In the genomic region with DNA sequence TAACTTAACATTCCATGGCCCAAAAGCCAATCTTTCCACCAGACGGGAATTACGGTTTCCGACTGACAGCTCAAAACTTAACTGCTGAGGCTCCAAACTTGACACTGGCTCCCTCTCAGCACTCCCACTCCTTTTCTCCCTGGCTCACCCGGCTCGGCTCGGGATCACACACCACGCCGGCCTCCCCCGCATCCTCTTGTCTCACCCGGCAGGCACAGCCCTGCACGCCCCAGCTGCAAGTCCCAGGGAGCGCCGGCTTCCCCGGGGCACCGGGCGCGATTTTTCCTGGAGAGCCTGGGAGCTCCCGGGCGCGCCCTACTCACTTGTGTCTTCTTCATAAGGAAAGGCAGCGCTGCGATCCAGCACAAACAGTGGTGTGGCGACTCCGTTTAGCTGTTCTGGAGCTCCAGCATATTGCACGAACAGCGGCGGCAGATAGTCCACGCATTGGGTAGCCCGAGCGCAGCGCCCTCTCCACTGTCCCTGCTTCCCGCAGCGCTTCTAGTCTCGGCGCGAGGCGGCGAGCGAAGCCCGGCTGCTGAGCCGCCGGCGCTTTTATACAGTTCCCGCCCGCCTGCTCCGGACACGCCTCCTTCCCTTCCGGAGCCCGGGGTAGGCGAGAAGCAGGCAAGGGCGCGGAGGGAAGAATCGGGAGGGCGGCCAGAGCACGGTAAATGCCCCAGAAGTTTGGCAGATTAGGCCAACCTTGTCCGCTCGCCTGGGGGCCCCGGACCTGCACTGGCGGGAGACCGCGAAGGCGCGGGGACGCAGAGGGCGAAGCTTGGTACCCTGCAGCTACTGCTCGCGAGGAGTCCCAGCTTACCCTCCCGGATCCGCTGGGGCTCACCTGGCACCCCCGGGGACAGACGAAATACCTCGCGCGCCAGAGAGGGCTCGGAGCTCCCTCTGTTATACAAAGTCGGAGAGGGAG, we compare ENCODE assay signal across 9 cellular contexts. TPM values are rescaled to one million over a fixed set of nuclear protein-coding genes. Genes with fewer than 3 reads are reported as not detected.
A peak's percentile ranks its signal among the peaks of the same experiment; 100 is the strongest.
DNase-seq lines count a peak whose midpoint lies in the region; ATAC-seq and TF ChIP-seq lines count a peak whose summit lies in the region.
"Had no signal": no experiment of that assay in that cellular context is flagged by ENCODE, and none has a peak within 500 bp of the region (broad histone marks: within the 10 kb centered on the region; RNA-seq: fewer than 3 reads in every experiment).

A gene with protein sequence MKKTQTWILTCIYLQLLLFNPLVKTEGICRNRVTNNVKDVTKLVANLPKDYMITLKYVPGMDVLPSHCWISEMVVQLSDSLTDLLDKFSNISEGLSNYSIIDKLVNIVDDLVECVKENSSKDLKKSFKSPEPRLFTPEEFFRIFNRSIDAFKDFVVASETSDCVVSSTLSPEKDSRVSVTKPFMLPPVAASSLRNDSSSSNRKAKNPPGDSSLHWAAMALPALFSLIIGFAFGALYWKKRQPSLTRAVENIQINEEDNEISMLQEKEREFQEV (minus strand): TSS at position 531 of the 931 bp plus-strand sequence. CDS start 193 bp downstream, at position 338.

- H3K27me3 ChIP-seq in WERI-Rb-1 (ENCODE audit: insufficient read depth, low read depth, severe bottlenecking) (peaks cover 84% of the 10 kb centered on the region), mesendoderm (ENCODE audit: insufficient read depth, low read length, poor library complexity) (no peaks in the 10 kb centered on the region), subcutaneous abdominal adipose tissue (ENCODE audit: control insufficient read depth in 5 of 5, insufficient read depth in 4 of 5, low read length in 5 of 5) (no peaks in the 10 kb centered on the region)

- H3K4ac ChIP-seq in mesendoderm (ENCODE audit: low read depth, low read length), result no peak within 1 kb of the TSS

- no peaks in the 10 kb centered on the region for H3K36me3 ChIP-seq in WERI-Rb-1
- no peaks in the 10 kb centered on the region for H3K36me3 ChIP-seq in mesendoderm (ENCODE audit: control insufficient read depth, insufficient read depth, low read length)
- no peaks in the 10 kb centered on the region for H3K36me3 ChIP-seq in subcutaneous abdominal adipose tissue (ENCODE audit: control insufficient read depth in 5 of 5, insufficient read depth in 5 of 5, low read length in 5 of 5)

- no peak within 1 kb of the TSS for H4K5ac ChIP-seq in mesendoderm (ENCODE audit: low read length)

- H3K18ac ChIP-seq in mesendoderm (ENCODE audit: low read length), result peak within 1 kb of the TSS; percentile 44

- H3K79me2 ChIP-seq in mesendoderm (ENCODE audit: control insufficient read depth, insufficient read depth, low read length), result peaks cover 20% of the 10 kb centered on the region

- H3K4me1 ChIP-seq in mesendoderm (ENCODE audit: control insufficient read depth, low read depth, low read length) (no peaks in the 10 kb centered on the region), subcutaneous abdominal adipose tissue (ENCODE audit: control insufficient read depth in 5 of 5, insufficient read depth in 5 of 5, low read length in 5 of 5) (peaks cover 0 to 38% (median 27%) of the 10 kb centered on the region in 5 donors)

- peak; percentile 35; the same call in 1 of the 2 replicates for TF ChIP-seq CTCF in WERI-Rb-1 (IDR thresholded peaks at IDR 0.05; ENCODE audit: low read depth, low read length)

- H2AK5ac ChIP-seq in mesendoderm (ENCODE audit: low read length), result no peak within 1 kb of the TSS

- H3K9ac ChIP-seq in mesendoderm (ENCODE audit: low read length), result peak within 1 kb of the TSS; percentile 80
- peak within 1 kb of the TSS; percentile 56 to 76 (median 71) for H3K9ac ChIP-seq in subcutaneous abdominal adipose tissue (ENCODE audit: low read length in 5 of 5)

- H3K23ac ChIP-seq in mesendoderm (ENCODE audit: low read length), result no peak within 1 kb of the TSS

- peak; percentile 64 for ATAC-seq in HG02970 (IDR thresholded peaks at IDR 0.05; ENCODE audit: low FRiP score, unreplicated experiment)

- H4K8ac ChIP-seq in mesendoderm (ENCODE audit: low read depth, low read length), result no peak within 1 kb of the TSS

- H3K4me2 ChIP-seq in mesendoderm (ENCODE audit: low read length), result peak within 1 kb of the TSS; percentile 86

- peak within 1 kb of the TSS; percentile 37 for H2BK5ac ChIP-seq in mesendoderm (ENCODE audit: low read length)

- peak; percentile 56 for DNase-seq in activated CD8-positive, alpha-beta memory T cell treated with anti-CD3 and anti-CD28 coated beads for 24 hours
- DNase-seq in activated CD8-positive, alpha-beta memory T cell treated with anti-CD3 and anti-CD28 coated beads, Interleukin-2, amount 50 U/mL, for 4 hours, result no peak
- DNase-seq in NCI-H2081 (lab: John Stamatoyannopoulos, UW) (peak; percentile 91 to 93), WERI-Rb-1 (peak; percentile 56), epithelial cell of prostate (ENCODE audit: low read depth, low spot score) (peak; percentile 46), mesendoderm (peak; percentile 94)
- DNase-seq: DND-41 had no signal

- no peak within 1 kb of the TSS for H2BK120ac ChIP-seq in mesendoderm (ENCODE audit: low read depth, low read length)

- H3K4me3 ChIP-seq in WERI-Rb-1 (ENCODE audit: low read depth, low read length) (peak within 1 kb of the TSS; percentile 31), mesendoderm (ENCODE audit: low read length) (peak within 1 kb of the TSS; percentile 85), subcutaneous abdominal adipose tissue (ENCODE audit: low read depth in 1 of 5, low read length in 5 of 5) (peak within 1 kb of the TSS; percentile 88 to 96 (median 92))

- H3K27ac ChIP-seq in WERI-Rb-1 (no peak within 1 kb of the TSS), epithelial cell of prostate (peak within 1 kb of the TSS; percentile 40), mesendoderm (ENCODE audit: low read depth, low read length) (peak within 1 kb of the TSS; percentile 77), subcutaneous abdominal adipose tissue (ENCODE audit: low read depth, low read length) (peak within 1 kb of the TSS; percentile 76)

- no peaks in the 10 kb centered on the region for H3K79me1 ChIP-seq in mesendoderm (ENCODE audit: low read length)

- peak within 1 kb of the TSS; percentile 77 for H3K56ac ChIP-seq in mesendoderm (ENCODE audit: low read length)

- no CpG with 5 or more reads among the region's 76 CpGs for WGBS in mesendoderm (ENCODE audit: extremely low coverage, insufficient coverage, low lambda C conversion rate)

- no peak within 1 kb of the TSS for H2BK15ac ChIP-seq in mesendoderm (replicated peaks; ENCODE audit: low read depth)

- H3K9me3 ChIP-seq in WERI-Rb-1 (ENCODE audit: severe bottlenecking), result peaks cover 3% of the 10 kb centered on the region
- H3K9me3 ChIP-seq in subcutaneous abdominal adipose tissue (ENCODE audit: control insufficient read depth in 5 of 5, low read length in 5 of 5), result no peaks in the 10 kb centered on the region

RNA-seq across cellular contexts. Expression of the gene that starts here (rescaled TPM):
- polyA plus RNA-seq in mesendoderm (2013, experiment 1 of 2), result 25.5 TPM
- 23.6 TPM for polyA plus RNA-seq in mesendoderm (2013, experiment 2 of 2)

Comparison
In these comparisons a context has a peak if more than half of its experiments do, and no peak if none do; other contexts are left out.
1. H3K4me3 ChIP-seq: peak in every context shown above with its lines; median percentile 92 in subcutaneous abdominal adipose tissue; 85 in mesendoderm; 31 in WERI-Rb-1.